1 cellular context compared by ENCODE assay signal in genomic region chr4:25982962-25983361, GRCh38.
TF ChIP-seq lines count a peak whose summit lies in the region.

No MANE protein-coding gene starts in this region.

TF ChIP-seq in GM23338, 12 proteins besides CTCF, POLR2A, EP300 and RAD21:
- TF ChIP-seq, protein P1, sequence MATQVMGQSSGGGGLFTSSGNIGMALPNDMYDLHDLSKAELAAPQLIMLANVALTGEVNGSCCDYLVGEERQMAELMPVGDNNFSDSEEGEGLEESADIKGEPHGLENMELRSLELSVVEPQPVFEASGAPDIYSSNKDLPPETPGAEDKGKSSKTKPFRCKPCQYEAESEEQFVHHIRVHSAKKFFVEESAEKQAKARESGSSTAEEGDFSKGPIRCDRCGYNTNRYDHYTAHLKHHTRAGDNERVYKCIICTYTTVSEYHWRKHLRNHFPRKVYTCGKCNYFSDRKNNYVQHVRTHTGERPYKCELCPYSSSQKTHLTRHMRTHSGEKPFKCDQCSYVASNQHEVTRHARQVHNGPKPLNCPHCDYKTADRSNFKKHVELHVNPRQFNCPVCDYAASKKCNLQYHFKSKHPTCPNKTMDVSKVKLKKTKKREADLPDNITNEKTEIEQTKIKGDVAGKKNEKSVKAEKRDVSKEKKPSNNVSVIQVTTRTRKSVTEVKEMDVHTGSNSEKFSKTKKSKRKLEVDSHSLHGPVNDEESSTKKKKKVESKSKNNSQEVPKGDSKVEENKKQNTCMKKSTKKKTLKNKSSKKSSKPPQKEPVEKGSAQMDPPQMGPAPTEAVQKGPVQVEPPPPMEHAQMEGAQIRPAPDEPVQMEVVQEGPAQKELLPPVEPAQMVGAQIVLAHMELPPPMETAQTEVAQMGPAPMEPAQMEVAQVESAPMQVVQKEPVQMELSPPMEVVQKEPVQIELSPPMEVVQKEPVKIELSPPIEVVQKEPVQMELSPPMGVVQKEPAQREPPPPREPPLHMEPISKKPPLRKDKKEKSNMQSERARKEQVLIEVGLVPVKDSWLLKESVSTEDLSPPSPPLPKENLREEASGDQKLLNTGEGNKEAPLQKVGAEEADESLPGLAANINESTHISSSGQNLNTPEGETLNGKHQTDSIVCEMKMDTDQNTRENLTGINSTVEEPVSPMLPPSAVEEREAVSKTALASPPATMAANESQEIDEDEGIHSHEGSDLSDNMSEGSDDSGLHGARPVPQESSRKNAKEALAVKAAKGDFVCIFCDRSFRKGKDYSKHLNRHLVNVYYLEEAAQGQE (IDR thresholded peaks at IDR 0.05; ENCODE audit: unreplicated experiment) = no peak
- no peak for TF ChIP-seq CREB1 (CRISPR knock-in tag; IDR thresholded peaks at IDR 0.05; ENCODE audit: low read depth)
- no peak for TF ChIP-seq ETS1 (IDR thresholded peaks at IDR 0.05)
- no peak for TF ChIP-seq EZH2phosphoT487 (IDR thresholded peaks at IDR 0.05; ENCODE audit: unreplicated experiment)
- no peak for TF ChIP-seq ZNF331 (CRISPR knock-in tag; IDR thresholded peaks at IDR 0.05; ENCODE audit: low read depth)
- TF ChIP-seq POLR2AphosphoS5 (IDR thresholded peaks at IDR 0.05; ENCODE audit: low read depth) = no peak
- TF ChIP-seq ZNF462 (CRISPR knock-in tag; IDR thresholded peaks at IDR 0.05) = no peak
- no peak for TF ChIP-seq STAT1 (IDR thresholded peaks at IDR 0.05; ENCODE audit: unreplicated experiment)
- no peak for TF ChIP-seq JUNB (IDR thresholded peaks at IDR 0.05; ENCODE audit: unreplicated experiment)
- no peak for TF ChIP-seq NANOG (IDR thresholded peaks at IDR 0.05; ENCODE audit: borderline replicate concordance)
- no peak for TF ChIP-seq EZH2 (IDR thresholded peaks at IDR 0.05; ENCODE audit: low read depth, unreplicated experiment)
- TF ChIP-seq ZNF114 (CRISPR knock-in tag; IDR thresholded peaks at IDR 0.05) = no peak
